In the genomic region with DNA sequence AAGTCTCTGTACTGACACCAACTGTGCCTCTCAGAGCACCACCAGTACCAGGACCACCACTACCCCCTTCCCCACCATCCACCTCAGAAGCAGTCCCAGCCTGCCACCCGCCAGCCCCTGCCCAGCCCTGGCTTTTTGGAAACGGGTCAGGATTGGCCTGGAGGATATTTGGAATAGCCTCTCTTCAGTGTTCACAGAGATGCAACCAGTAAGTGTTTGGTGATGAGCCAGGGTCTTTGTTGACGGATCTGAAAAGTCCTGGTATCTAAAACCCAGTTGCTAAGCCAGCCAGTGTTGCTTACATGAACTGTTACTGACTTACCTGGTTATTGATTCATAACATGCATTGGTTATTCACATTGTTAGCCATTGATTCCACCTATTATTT, we compare ENCODE assay signal across 8 cellular contexts. TPM values are rescaled to one million over a fixed set of nuclear protein-coding genes. Genes with fewer than 3 reads are reported as not detected.
DNase-seq lines count a peak whose midpoint lies in the region; ATAC-seq and TF ChIP-seq lines count a peak whose summit lies in the region.

No MANE protein-coding gene starts in this region.

- in situ Hi-C loops in Panc1 (cut with HindIII; ENCODE audit: low pct_unique_long_range_greater_than_20kb, low sequenced_read_pairs), result no loop called here
- in situ Hi-C loops in KBM-7 (cut with MboI; ENCODE audit: low pct_unique_long_range_greater_than_20kb, low sequenced_read_pairs), result no loop called here

- H3K9me3 ChIP-seq in Panc1 (ENCODE audit: control insufficient read depth, insufficient read depth, low read depth, low read length), result no peaks in the 10 kb centered on the region
- no peaks in the 10 kb centered on the region for H3K9me3 ChIP-seq in parathyroid adenoma (ENCODE audit: control insufficient read depth, low read length)

- H3K4me1 ChIP-seq in Panc1 (ENCODE audit: control insufficient read depth, insufficient read depth, low read length) (peaks cover 3% of the 10 kb centered on the region; the same call in 1 of the 2 replicates), parathyroid adenoma (peaks cover 4% of the 10 kb centered on the region)

- H3K4me3 ChIP-seq in GM08714 (ENCODE audit: low read length), result peak overlapping the region; percentile 60; the same call in 1 of the 2 replicates
- peak overlapping the region; percentile 66 to 88 for H3K4me3 ChIP-seq in Panc1 (ENCODE audit: low read depth in 2 of 2, low read length in 2 of 2)
- H3K4me3 ChIP-seq in epithelial cell of proximal tubule (ENCODE audit: low read depth, low read length), result peak overlapping the region; percentile 73
- H3K4me3 ChIP-seq in parathyroid adenoma (ENCODE audit: low read depth, low read length), result peak overlapping the region; percentile 82

- H3K4me2 ChIP-seq in parathyroid adenoma (ENCODE audit: low read length), result peak overlapping the region; percentile 96

- H3K79me2 ChIP-seq in parathyroid adenoma, result no peaks in the 10 kb centered on the region

- ATAC-seq in Panc1, result no peak
- ATAC-seq in GM21737 (IDR thresholded peaks at IDR 0.05; ENCODE audit: unreplicated experiment), result no peak

- H3K36me3 ChIP-seq in Panc1 (ENCODE audit: control insufficient read depth, insufficient read depth, low read length), result peaks cover 9% of the 10 kb centered on the region
- no peaks in the 10 kb centered on the region for H3K36me3 ChIP-seq in parathyroid adenoma (ENCODE audit: control insufficient read depth, insufficient read depth, low read length)

- TF ChIP-seq CTCF in Panc1 (IDR thresholded peaks at IDR 0.05) (peak; percentile 51), epithelial cell of proximal tubule (conservative IDR thresholded peaks at IDR 0.05; ENCODE audit: low read depth, low read length) (no peak), parathyroid adenoma (IDR thresholded peaks at IDR 0.05) (no peak)

- POLR2A ChIA-PET in Panc1 (lab: Charles Lee), result no interaction called here

- BruUV-seq in Panc1 (replicated peaks; lab: Mats Ljungman, UMichigan), result no TSS peak

- DNase-seq in Panc1 (ENCODE audit: low read depth, low spot score) (no peak), epithelial cell of proximal tubule (ENCODE audit: low read depth) (no peak), islet precursor cell (no peak), KBM-7 (no peak), NCI-H146 treated with DMSO at 0.1 percent for 48 hours (lab: John Stamatoyannopoulos, UW; ENCODE audit: unreplicated experiment) (no peak)

- H3K27me3 ChIP-seq in Panc1 (ENCODE audit: control insufficient read depth, insufficient read depth, low read length) (no peaks in the 10 kb centered on the region), parathyroid adenoma (ENCODE audit: control insufficient read depth, insufficient read depth, low read length) (no peaks in the 10 kb centered on the region)

- H2AFZ ChIP-seq in parathyroid adenoma, result peak overlapping the region; percentile 91

- intact Hi-C loops in Panc1 (cut with micrococcal nuclease; ENCODE audit: unreplicated experiment), result no loop called here

- H3K9ac ChIP-seq in parathyroid adenoma, result no peak overlapping the region

- H3K27ac ChIP-seq in Panc1 (ENCODE audit: low read length), result peak overlapping the region; percentile 86
- peak overlapping the region; percentile 89 for H3K27ac ChIP-seq in parathyroid adenoma

- CTCF ChIA-PET in Panc1 (lab: Charles Lee), result interaction anchor here (0.9 kb wide), 1 partner anchor 12 kb away, joined by 4 read pairs; the partner anchor contains the start of gene MLLT11

RNA-seq across cellular contexts. Expression of gene C1orf56, which starts 1.1 kb away (rescaled TPM):
- 2.7 TPM for total RNA-seq in Panc1 (2021; ENCODE audit: unreplicated experiment)
- polyA plus RNA-seq in Panc1 (2012; ENCODE audit: insufficient read length), result 6.3 TPM
- 3.0 and 3.1 TPM in 2 replicates for total RNA-seq in epithelial cell of proximal tubule

RNA-seq across cellular contexts. Expression of gene CDC42SE1, which starts 10.8 kb away (rescaled TPM):
- total RNA-seq in Panc1 (2021; ENCODE audit: unreplicated experiment) (81.2 TPM), epithelial cell of proximal tubule (85.4 and 94.8 TPM in 2 replicates)
- polyA plus RNA-seq in Panc1 (2012; ENCODE audit: insufficient read length), result 51.3 TPM

RNA-seq across cellular contexts. Expression of gene MLLT11, which starts 11.6 kb away (rescaled TPM):
- total RNA-seq in Panc1 (2021; ENCODE audit: unreplicated experiment) (5.0 TPM), epithelial cell of proximal tubule (19.0 and 27.6 TPM in 2 replicates)
- 6.1 TPM for polyA plus RNA-seq in Panc1 (2012; ENCODE audit: insufficient read length)

RNA-seq across cellular contexts. Expression of gene BNIPL, which starts 12.3 kb away (rescaled TPM):
- total RNA-seq in Panc1 (2021; ENCODE audit: unreplicated experiment), result 0.46 TPM
- 0.42 TPM for polyA plus RNA-seq in Panc1 (2012; ENCODE audit: insufficient read length)
- 0.14 TPM in 1 of 2 replicates, not detected in the other for total RNA-seq in epithelial cell of proximal tubule

RNA-seq across cellular contexts. Expression of gene GABPB2, which starts 21.9 kb away (rescaled TPM):
- total RNA-seq in Panc1 (2021; ENCODE audit: unreplicated experiment), result 8.1 TPM
- polyA plus RNA-seq in Panc1 (2012; ENCODE audit: insufficient read length), result 2.2 TPM
- 5.4 and 6.1 TPM in 2 replicates for total RNA-seq in epithelial cell of proximal tubule
